2 cellular contexts compared by ENCODE assay signal in the genomic region with DNA sequence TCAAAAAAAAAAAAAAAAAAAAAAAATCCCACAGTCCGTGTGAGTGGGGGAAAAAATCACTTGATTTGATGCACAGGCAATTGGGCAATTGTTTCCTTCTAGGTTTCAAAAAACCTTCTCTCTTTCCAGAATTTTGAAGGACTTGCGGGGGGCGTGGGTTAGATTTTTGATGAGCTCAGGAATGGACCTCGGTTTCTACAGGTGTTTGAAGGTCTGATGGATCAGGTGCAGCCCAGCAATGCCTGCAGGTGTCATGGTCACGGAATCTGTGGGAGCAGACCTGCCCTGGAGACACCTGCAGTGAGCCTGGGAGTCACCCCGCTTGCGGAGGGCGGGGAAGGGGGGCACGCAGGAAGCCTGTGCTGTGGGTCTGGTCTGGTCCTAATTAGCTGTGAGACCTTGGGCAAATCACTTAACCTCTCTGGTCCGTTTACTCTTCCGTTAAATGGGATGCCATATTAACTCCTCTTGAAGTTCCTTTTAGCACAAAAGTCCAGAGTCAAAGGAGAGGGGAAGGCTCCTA.
A peak's percentile ranks its signal among the peaks of the same experiment; 100 is the strongest.
TF ChIP-seq lines count a peak whose summit lies in the region.

No MANE protein-coding gene starts in this region.

TF ChIP-seq in HEK293, 187 proteins besides CTCF, POLR2A, EP300 and RAD21:
- TF ChIP-seq, protein P1, sequence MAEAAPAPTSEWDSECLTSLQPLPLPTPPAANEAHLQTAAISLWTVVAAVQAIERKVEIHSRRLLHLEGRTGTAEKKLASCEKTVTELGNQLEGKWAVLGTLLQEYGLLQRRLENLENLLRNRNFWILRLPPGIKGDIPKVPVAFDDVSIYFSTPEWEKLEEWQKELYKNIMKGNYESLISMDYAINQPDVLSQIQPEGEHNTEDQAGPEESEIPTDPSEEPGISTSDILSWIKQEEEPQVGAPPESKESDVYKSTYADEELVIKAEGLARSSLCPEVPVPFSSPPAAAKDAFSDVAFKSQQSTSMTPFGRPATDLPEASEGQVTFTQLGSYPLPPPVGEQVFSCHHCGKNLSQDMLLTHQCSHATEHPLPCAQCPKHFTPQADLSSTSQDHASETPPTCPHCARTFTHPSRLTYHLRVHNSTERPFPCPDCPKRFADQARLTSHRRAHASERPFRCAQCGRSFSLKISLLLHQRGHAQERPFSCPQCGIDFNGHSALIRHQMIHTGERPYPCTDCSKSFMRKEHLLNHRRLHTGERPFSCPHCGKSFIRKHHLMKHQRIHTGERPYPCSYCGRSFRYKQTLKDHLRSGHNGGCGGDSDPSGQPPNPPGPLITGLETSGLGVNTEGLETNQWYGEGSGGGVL (tag by site-specific recombination; IDR thresholded peaks at IDR 0.05), result no peak
- 0 out of 2 replicates have a peak, but pooled peaks have one; percentile 19 for TF ChIP-seq ZNF768 (tag by site-specific recombination; IDR thresholded peaks at IDR 0.05)

TF ChIP-seq in neural cell, 6 proteins besides CTCF, POLR2A, EP300 and RAD21 (continued from another document):
- TF ChIP-seq, protein P2, sequence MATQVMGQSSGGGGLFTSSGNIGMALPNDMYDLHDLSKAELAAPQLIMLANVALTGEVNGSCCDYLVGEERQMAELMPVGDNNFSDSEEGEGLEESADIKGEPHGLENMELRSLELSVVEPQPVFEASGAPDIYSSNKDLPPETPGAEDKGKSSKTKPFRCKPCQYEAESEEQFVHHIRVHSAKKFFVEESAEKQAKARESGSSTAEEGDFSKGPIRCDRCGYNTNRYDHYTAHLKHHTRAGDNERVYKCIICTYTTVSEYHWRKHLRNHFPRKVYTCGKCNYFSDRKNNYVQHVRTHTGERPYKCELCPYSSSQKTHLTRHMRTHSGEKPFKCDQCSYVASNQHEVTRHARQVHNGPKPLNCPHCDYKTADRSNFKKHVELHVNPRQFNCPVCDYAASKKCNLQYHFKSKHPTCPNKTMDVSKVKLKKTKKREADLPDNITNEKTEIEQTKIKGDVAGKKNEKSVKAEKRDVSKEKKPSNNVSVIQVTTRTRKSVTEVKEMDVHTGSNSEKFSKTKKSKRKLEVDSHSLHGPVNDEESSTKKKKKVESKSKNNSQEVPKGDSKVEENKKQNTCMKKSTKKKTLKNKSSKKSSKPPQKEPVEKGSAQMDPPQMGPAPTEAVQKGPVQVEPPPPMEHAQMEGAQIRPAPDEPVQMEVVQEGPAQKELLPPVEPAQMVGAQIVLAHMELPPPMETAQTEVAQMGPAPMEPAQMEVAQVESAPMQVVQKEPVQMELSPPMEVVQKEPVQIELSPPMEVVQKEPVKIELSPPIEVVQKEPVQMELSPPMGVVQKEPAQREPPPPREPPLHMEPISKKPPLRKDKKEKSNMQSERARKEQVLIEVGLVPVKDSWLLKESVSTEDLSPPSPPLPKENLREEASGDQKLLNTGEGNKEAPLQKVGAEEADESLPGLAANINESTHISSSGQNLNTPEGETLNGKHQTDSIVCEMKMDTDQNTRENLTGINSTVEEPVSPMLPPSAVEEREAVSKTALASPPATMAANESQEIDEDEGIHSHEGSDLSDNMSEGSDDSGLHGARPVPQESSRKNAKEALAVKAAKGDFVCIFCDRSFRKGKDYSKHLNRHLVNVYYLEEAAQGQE (IDR thresholded peaks at IDR 0.05; ENCODE audit: borderline replicate concordance), result no peak
TF ChIP-seq in neural cell: peak in this region for 1.
